Comparison of ENCODE assay signal across 12 cellular contexts in genomic region chr19:3479819-3480215, GRCh38. TPM values are rescaled to one million over a fixed set of nuclear protein-coding genes. Genes with fewer than 3 reads are reported as not detected.
DNase-seq lines count a peak whose midpoint lies in the region; ATAC-seq and TF ChIP-seq lines count a peak whose summit lies in the region.
"Had no signal": no experiment of that assay in that cellular context is flagged by ENCODE, and none has a peak within 500 bp of the region (broad histone marks: within the 10 kb centered on the region; RNA-seq: fewer than 3 reads in every experiment).

No MANE protein-coding gene starts in this region.

- POLR2A ChIA-PET in Panc1 (lab: Charles Lee): no interaction called here

- no peak overlapping the region for H3K27ac ChIP-seq in Panc1 (ENCODE audit: low read length)
- no peak overlapping the region for H3K27ac ChIP-seq in spleen
- H3K27ac ChIP-seq: heart left ventricle, prostate gland had no signal

- no peaks in the 10 kb centered on the region for H3K4me1 ChIP-seq in Panc1 (ENCODE audit: control insufficient read depth, insufficient read depth, low read length)
- peaks cover 0 to 16% (median 7%) of the 10 kb centered on the region in 6 donors for H3K4me1 ChIP-seq in spleen
- H3K4me1 ChIP-seq: heart left ventricle, prostate gland had no signal

- H3K36me3 ChIP-seq in Panc1 (ENCODE audit: control insufficient read depth, insufficient read depth, low read length): no peaks in the 10 kb centered on the region
- H3K36me3 ChIP-seq in spleen: no peaks in the 10 kb centered on the region
- H3K36me3 ChIP-seq: heart left ventricle, prostate gland had no signal

- ATAC-seq in Panc1: peak; percentile 35; the same call in 1 of the 2 replicates
- no peak for ATAC-seq in GM18867 (IDR thresholded peaks at IDR 0.05; ENCODE audit: unreplicated experiment)
- no peak for ATAC-seq in GM18868 (IDR thresholded peaks at IDR 0.05; ENCODE audit: unreplicated experiment)
- ATAC-seq: heart left ventricle had no signal

- H3K9me3 ChIP-seq in Panc1 (ENCODE audit: control insufficient read depth, insufficient read depth, low read depth, low read length) (no peaks in the 10 kb centered on the region), spleen (no peaks in the 10 kb centered on the region)
- H3K9me3 ChIP-seq: heart left ventricle, prostate gland had no signal

- TF ChIP-seq CTCF in Panc1 (IDR thresholded peaks at IDR 0.05) (no peak), spleen (IDR thresholded peaks at IDR 0.05 in 8 of 11, conservative IDR thresholded peaks at IDR 0.05 in 3 of 11) (no peak)

- H3K27me3 ChIP-seq in Panc1 (ENCODE audit: control insufficient read depth, insufficient read depth, low read length) (no peaks in the 10 kb centered on the region), spleen (replicated peaks in 1 of 7) (peaks cover 0 to 69% (median 28%) of the 10 kb centered on the region in 7 donors)

- intact Hi-C loops in Panc1 (cut with micrococcal nuclease; ENCODE audit: unreplicated experiment) (no loop called here), spleen (cut with DNase I; ENCODE audit: low total_unique reads) (loop anchor here (5.0 kb wide), 1 partner anchor 148 kb away; no protein-coding TSS in a partner anchor)

- CTCF ChIA-PET in Panc1 (lab: Charles Lee): interaction anchor here (0.6 to 1.2 kb wide), 5 partner anchors 9 to 831 kb away, joined by 4 to 12 read pairs (median 7); no protein-coding TSS in a partner anchor

- no peak for TF ChIP-seq POLR2A in spleen (IDR thresholded peaks at IDR 0.05)

- no peak overlapping the region for H3K4me3 ChIP-seq in Panc1 (ENCODE audit: low read depth in 2 of 2, low read length in 2 of 2)
- H3K4me3 ChIP-seq in spleen: no peak overlapping the region
- H3K4me3 ChIP-seq: heart left ventricle, prostate gland had no signal

- DNase-seq in activated CD8-positive, alpha-beta memory T cell treated with anti-CD3 and anti-CD28 coated beads, Interleukin-2, amount 50 U/mL, for 48 hours: peak; percentile 63
- DNase-seq in activated CD8-positive, alpha-beta memory T cell treated with anti-CD3 and anti-CD28 coated beads for 24 hours: no peak
- DNase-seq in Panc1 (ENCODE audit: low read depth, low spot score) (no peak), spleen (no peak)
- DNase-seq in effector CD4-positive, alpha-beta T cell: peak; percentile 23
- peak; percentile 65 for DNase-seq in stimulated activated CD8-positive, alpha-beta memory T cell treated with anti-CD3 and anti-CD28 coated beads, Interleukin-4, amount 100 ng/mL, for 48 hours
- DNase-seq: heart left ventricle, NCI-H446 had no signal

- in situ Hi-C loops in Panc1 (cut with HindIII; ENCODE audit: low pct_unique_long_range_greater_than_20kb, low sequenced_read_pairs): no loop called here

- no TSS peak for BruUV-seq in Panc1 (replicated peaks; lab: Mats Ljungman, UMichigan)

- WGBS in spleen, 5 donors: 21 to 69% (median 44%) methylated on average over 10 of the region's 10 CpGs

RNA-seq across cellular contexts. Expression of gene SMIM24, which starts 0.5 kb away (rescaled TPM):
- total RNA-seq in Panc1 (2021; ENCODE audit: unreplicated experiment) (0.28 TPM), spleen (1 to 10 TPM in 4 of 7 donors, not detected in 3; 1.2 to 3.0 (median 2.0) TPM)
- not detected for polyA plus RNA-seq in Panc1 (2012; ENCODE audit: insufficient read length)
- 1 to 10 TPM in 1 of 3 donors, under 1 TPM in 2; 0.63 to 1.7 (median 0.80) TPM for polyA plus RNA-seq in spleen
- total RNA-seq: cardiac septum, heart left ventricle had no signal

RNA-seq across cellular contexts. Expression of gene SMIM44, which starts 3.4 kb away (rescaled TPM):
- total RNA-seq in Panc1 (2021; ENCODE audit: unreplicated experiment): not detected
- polyA plus RNA-seq in Panc1 (2012; ENCODE audit: insufficient read length): not detected
- not detected for total RNA-seq in spleen
- polyA plus RNA-seq in spleen: not detected
- total RNA-seq: cardiac septum, heart left ventricle had no signal
- polyA plus RNA-seq: heart left ventricle had no signal

RNA-seq across cellular contexts. Expression of gene DOHH, which starts 20.7 kb away (rescaled TPM):
- total RNA-seq in Panc1 (2021; ENCODE audit: unreplicated experiment) (24.9 TPM), spleen (10 to 100 TPM in 4 of 7 donors, 1 to 10 TPM in 3; 6.9 to 13.7 (median 11.2) TPM)
- polyA plus RNA-seq in Panc1 (2012; ENCODE audit: insufficient read length): 38.2 TPM
- 10 to 100 TPM in 2 of 3 donors, 1 to 10 TPM in 1; 6.6 to 16.8 (median 10.1) TPM for polyA plus RNA-seq in spleen

RNA-seq across cellular contexts. Expression of gene FZR1, which starts 26.3 kb away (rescaled TPM):
- total RNA-seq in Panc1 (2021; ENCODE audit: unreplicated experiment) (48.7 TPM), spleen (10 to 100 TPM; 26.4 to 53.6 (median 47.3) TPM)
- 50.4 TPM for polyA plus RNA-seq in Panc1 (2012; ENCODE audit: insufficient read length)
- 10 to 100 TPM in 2 of 3 donors, 1 to 10 TPM in 1; 9.8 to 26.1 (median 11.2) TPM for polyA plus RNA-seq in spleen

RNA-seq across cellular contexts. Expression of gene TEKTIP1, which starts 59.2 kb away (rescaled TPM):
- total RNA-seq in Panc1 (2021; ENCODE audit: unreplicated experiment): not detected
- polyA plus RNA-seq in Panc1 (2012; ENCODE audit: insufficient read length): 8.4 TPM
- 1 to 10 TPM in 6 of 7 donors, not detected in 1; 2.7 to 7.4 (median 4.8) TPM for total RNA-seq in spleen
- polyA plus RNA-seq in spleen: 1 to 10 TPM; 1.2 to 1.5 (median 1.2) TPM
- polyA plus RNA-seq: heart left ventricle had no signal

Comparison
In these comparisons a context has a peak if more than half of its experiments do, and no peak if none do; other contexts are left out.
1. DNase-seq: peak in activated CD8-positive, alpha-beta memory T cell treated with anti-CD3 and anti-CD28 coated beads, Interleukin-2, amount 50 U/mL, for 48 hours (single experiment), effector CD4-positive, alpha-beta T cell (single experiment) and stimulated activated CD8-positive, alpha-beta memory T cell treated with anti-CD3 and anti-CD28 coated beads, Interleukin-4, amount 100 ng/mL, for 48 hours (single experiment); none in activated CD8-positive, alpha-beta memory T cell treated with anti-CD3 and anti-CD28 coated beads for 24 hours (single experiment), Panc1 (single experiment) and spleen (single experiment).